In genomic region chr3:133643611-133644010, GRCh38 we compare ENCODE assay signal across 20 cellular contexts.
"Had no signal": no experiment of that assay in that cellular context is flagged by ENCODE, and none has a peak within 500 bp of the region (broad histone marks: within the 10 kb centered on the region; RNA-seq: fewer than 3 reads in every experiment).

No MANE protein-coding gene starts in this region.

- H3K4me1 Mint-ChIP-seq: neural crest cell had no signal

- ATAC-seq: effector memory CD8-positive, alpha-beta T cell; heart right ventricle; left lobe of liver; mucosa of descending colon; natural killer cell; right cardiac atrium; stimulated activated effector memory CD8-positive, alpha-beta T cell treated with anti-CD3 and anti-CD28 coated beads, Interleukin-12 subunit alpha, Interleukin-12 subunit beta, amount 100 ng/mL, for 72 hours; stimulated activated naive CD8-positive, alpha-beta T cell treated with anti-CD3 and anti-CD28 coated beads, Interleukin-15, Interleukin-2, amounts not matched to agents 100 U/mL and 50 U/mL, for 24 hours had no signal

- H3K4me3 Mint-ChIP-seq: dendritic cell treated with granulocyte-macrophage colony-stimulating factor and Interleukin-4, amounts not matched to agents 40 ng/mL and 50 ng/mL, for 4 days; effector memory CD8-positive, alpha-beta T cell; natural killer cell; neural crest cell; stimulated activated effector memory CD8-positive, alpha-beta T cell treated with anti-CD3 and anti-CD28 coated beads, Interleukin-12 subunit alpha, Interleukin-12 subunit beta, amount 100 ng/mL, for 72 hours; type B pancreatic cell had no signal

- H3K9me3 Mint-ChIP-seq: dendritic cell treated with granulocyte-macrophage colony-stimulating factor and Interleukin-4, amounts not matched to agents 40 ng/mL and 50 ng/mL, for 4 days; effector memory CD8-positive, alpha-beta T cell; natural killer cell; neural crest cell; stimulated activated effector memory CD8-positive, alpha-beta T cell treated with anti-CD3 and anti-CD28 coated beads, Interleukin-12 subunit alpha, Interleukin-12 subunit beta, amount 100 ng/mL, for 72 hours; type B pancreatic cell had no signal

- H3K4me3 ChIP-seq: heart right ventricle, mucosa of descending colon, ovary, smooth muscle cell, suprapubic skin, thyroid gland had no signal

- H3K27ac Mint-ChIP-seq: dendritic cell treated with granulocyte-macrophage colony-stimulating factor and Interleukin-4, amounts not matched to agents 40 ng/mL and 50 ng/mL, for 4 days; effector memory CD8-positive, alpha-beta T cell; natural killer cell; stimulated activated effector memory CD8-positive, alpha-beta T cell treated with anti-CD3 and anti-CD28 coated beads, Interleukin-12 subunit alpha, Interleukin-12 subunit beta, amount 100 ng/mL, for 72 hours; type B pancreatic cell had no signal

- DNase-seq: effector memory CD8-positive, alpha-beta T cell; heart right ventricle; hypothalamus; islet precursor cell; mammary epithelial cell; mucosa of descending colon; natural killer cell; ovary; right cardiac atrium; stimulated activated CD4-positive, alpha-beta T cell treated with anti-CD3 and anti-CD28 coated beads, Interleukin-4, amount 100 ng/mL, for 1 hour; stimulated activated CD8-positive, alpha-beta memory T cell treated with anti-CD3 and anti-CD28 coated beads, Interleukin-4, amount 100 ng/mL, for 48 hours; stimulated activated naive CD8-positive, alpha-beta T cell treated with anti-CD3 and anti-CD28 coated beads, Interleukin-15, Interleukin-2, amounts not matched to agents 100 U/mL and 50 U/mL, for 24 hours; thyroid gland had no signal

- H3K27me3 Mint-ChIP-seq: dendritic cell treated with granulocyte-macrophage colony-stimulating factor and Interleukin-4, amounts not matched to agents 40 ng/mL and 50 ng/mL, for 4 days; effector memory CD8-positive, alpha-beta T cell; type B pancreatic cell had no signal
